Comparison of ENCODE assay signal across 8 cellular contexts in the genomic region with DNA sequence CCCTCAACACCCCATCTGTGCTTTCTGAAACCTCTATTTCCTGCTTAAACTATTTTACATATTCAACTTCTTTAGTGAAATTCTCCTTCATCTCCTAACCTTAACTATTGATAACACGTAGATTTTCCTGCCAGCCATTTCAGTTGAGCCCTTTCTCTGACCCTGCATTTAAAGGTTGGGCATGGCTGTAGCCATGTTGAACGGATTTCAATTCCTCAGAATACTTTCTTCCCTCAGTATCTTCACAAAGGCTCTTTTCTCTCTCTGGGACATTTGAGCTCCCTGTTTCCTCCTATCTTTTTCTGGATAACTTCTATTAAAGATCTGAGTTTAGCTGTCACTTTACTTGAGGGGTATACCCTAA. TPM values are rescaled to one million over a fixed set of nuclear protein-coding genes. Genes with fewer than 3 reads are reported as not detected.
DNase-seq lines count a peak whose midpoint lies in the region; ATAC-seq, FAIRE-seq and TF ChIP-seq lines count a peak whose summit lies in the region.

No MANE protein-coding gene starts in this region.

- H3K4me1 ChIP-seq in A673 (ENCODE audit: insufficient read depth, low read length, poor library complexity, severe bottlenecking) = peaks cover 14% of the 10 kb centered on the region
- peaks cover 26% of the 10 kb centered on the region for H3K4me1 ChIP-seq in HUES6 (ENCODE audit: control insufficient read depth, insufficient read depth, low read length)
- H3K4me1 ChIP-seq in muscle layer of duodenum (ENCODE audit: control insufficient read depth in 1 of 2, insufficient read depth in 2 of 2, low read length in 2 of 2) = peaks cover 14 to 23% of the 10 kb centered on the region in 2 donors

- H3K36me3 ChIP-seq in A673 (ENCODE audit: insufficient read depth, low read length, poor library complexity, severe bottlenecking) (no peaks in the 10 kb centered on the region), HUES6 (ENCODE audit: control insufficient read depth, insufficient read depth, low read length) (peaks cover 14% of the 10 kb centered on the region; the same call in 1 of the 2 replicates), bronchial epithelial cell (ENCODE audit: control insufficient read depth, insufficient read depth, low read length) (peaks cover 3% of the 10 kb centered on the region), muscle layer of duodenum (ENCODE audit: control insufficient read depth in 1 of 2, insufficient read depth in 2 of 2, low read length in 2 of 2) (peaks cover 4 to 5% of the 10 kb centered on the region in 2 donors)

- no TSS peak for BruUV-seq in A673 (replicated peaks; lab: Mats Ljungman, UMichigan)

- ATAC-seq in GM21723 (IDR thresholded peaks at IDR 0.05; ENCODE audit: unreplicated experiment) = no peak
- no peak for ATAC-seq in HG03469 (IDR thresholded peaks at IDR 0.05; ENCODE audit: unreplicated experiment)

- DNase-seq in A673 (ENCODE audit: low spot score) = no peak
- DNase-seq in bronchial epithelial cell (ENCODE audit: low read depth) = no peak
- no peak for DNase-seq in HT-29 (ENCODE audit: low spot score)
- DNase-seq in SW480 (ENCODE audit: low spot score) = no peak

- H3K9me3 ChIP-seq in A673 (ENCODE audit: low read depth, low read length, poor library complexity, severe bottlenecking) (no peaks in the 10 kb centered on the region), HUES6 (ENCODE audit: control insufficient read depth, insufficient read depth, low read depth, low read length) (no peaks in the 10 kb centered on the region), muscle layer of duodenum (ENCODE audit: control insufficient read depth in 1 of 2, low read length in 2 of 2) (no peaks in the 10 kb centered on the region)

- CTCF ChIA-PET in A673 (lab: Charles Lee) = no interaction called here

- peak overlapping the region; percentile 76 for H3K9ac ChIP-seq in HUES6 (ENCODE audit: low read length)

- peak overlapping the region; percentile 79 for H3K4me3 ChIP-seq in A673 (ENCODE audit: low read depth, low read length, poor library complexity, severe bottlenecking)
- peak overlapping the region; percentile 89 for H3K4me3 ChIP-seq in HUES6 (ENCODE audit: low read depth, low read length)
- H3K4me3 ChIP-seq in bronchial epithelial cell (ENCODE audit: low read depth, low read length) = peak overlapping the region; percentile 77
- H3K4me3 ChIP-seq in muscle layer of duodenum (ENCODE audit: low read depth in 1 of 2, low read length in 2 of 2) = peak overlapping the region; percentile 82 to 85

- H3K27ac ChIP-seq in A673 (ENCODE audit: low read depth, low read length, poor library complexity, severe bottlenecking) (peak overlapping the region; percentile 86), HUES6 (ENCODE audit: low read depth, low read length) (no peak overlapping the region), muscle layer of duodenum (ENCODE audit: low read length) (peak overlapping the region; percentile 92)

- intact Hi-C loops in A673 (cut with micrococcal nuclease; ENCODE audit: unreplicated experiment) = loop anchor here (2.0 to 5.0 kb wide), 2 partner anchors 185 to 198 kb away; a partner anchor contains a TSS

- TF ChIP-seq CTCF in A673 (conservative IDR thresholded peaks at IDR 0.05; ENCODE audit: low read depth, low read length) (no peak), bronchial epithelial cell (IDR thresholded peaks at IDR 0.05; ENCODE audit: insufficient read depth, low read length, severe bottlenecking) (no peak)

- FAIRE-seq in bronchial epithelial cell (lab: Jason Lieb, UNC) = no peak

- POLR2A ChIA-PET in A673 (lab: Charles Lee; ENCODE audit: low non-redundant PET) = no interaction called here

- H3K27me3 ChIP-seq in A673 (replicated peaks; ENCODE audit: insufficient read depth, low read depth, low read length, poor library complexity) = no peaks in the 10 kb centered on the region
- no peaks in the 10 kb centered on the region for H3K27me3 ChIP-seq in HUES6 (ENCODE audit: control insufficient read depth, insufficient read depth, low read length)
- no peaks in the 10 kb centered on the region for H3K27me3 ChIP-seq in bronchial epithelial cell (ENCODE audit: control insufficient read depth, insufficient read depth, low read length)
- H3K27me3 ChIP-seq in muscle layer of duodenum (ENCODE audit: low read depth, low read length) = no peaks in the 10 kb centered on the region

RNA-seq across cellular contexts. Expression of a gene that starts 1.2 kb away (rescaled TPM):
- total RNA-seq in A673 (2021) = 90.1 and 96.2 TPM in 2 replicates
- 62.1 and 63.5 TPM in 2 replicates for total RNA-seq in bronchial epithelial cell
- 45.1 and 47.3 TPM in 2 replicates for total RNA-seq in HT-29 (2014; rRNA removed; shearing (Covaris generic))

RNA-seq across cellular contexts. Expression of a gene that starts 1.3 kb away (rescaled TPM):
- total RNA-seq in A673 (2021) (110 TPM in 2 replicates), bronchial epithelial cell (15.0 and 33.4 TPM in 2 replicates)
- total RNA-seq in HT-29 (2014; rRNA removed; shearing (Covaris generic)) = 12.7 and 23.1 TPM in 2 replicates
